In the genomic region with DNA sequence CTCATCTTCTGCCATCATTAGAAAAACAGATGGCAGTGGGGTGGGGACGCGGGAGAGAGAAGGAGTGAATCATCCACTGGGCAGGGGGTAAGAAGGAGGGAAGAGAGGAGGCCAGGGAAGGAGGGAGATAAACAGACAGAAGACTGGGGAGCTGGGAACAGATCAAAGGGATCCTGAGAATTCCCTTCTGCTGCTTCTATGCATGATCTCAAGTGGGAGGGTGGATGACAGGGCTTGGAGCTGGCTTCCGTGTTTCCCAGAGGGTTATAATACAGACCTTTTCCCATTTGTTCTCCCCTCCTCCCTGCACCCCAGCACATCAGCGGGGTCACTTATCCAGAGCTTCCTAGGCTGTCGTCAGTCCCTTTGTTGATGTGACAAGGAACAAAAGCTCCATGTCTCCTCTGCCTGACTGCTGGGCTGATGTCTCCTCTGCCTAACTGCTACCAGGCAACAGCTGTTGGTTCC, we compare ENCODE assay signal across 11 cellular contexts.
DNase-seq lines count a peak whose midpoint lies in the region; ATAC-seq and TF ChIP-seq lines count a peak whose summit lies in the region.
"Had no signal": no experiment of that assay in that cellular context is flagged by ENCODE, and none has a peak within 500 bp of the region (broad histone marks: within the 10 kb centered on the region; RNA-seq: fewer than 3 reads in every experiment).

No MANE protein-coding gene starts in this region.

- H3K27ac ChIP-seq in cardiac muscle cell (peak overlapping the region; percentile 94), RWPE1 (no peak overlapping the region)

- no peaks in the 10 kb centered on the region for H3K36me3 ChIP-seq in cardiac muscle cell

- ATAC-seq in omental fat pad (ENCODE audit: low FRiP score), result peak; percentile 62

- H3K4me3 ChIP-seq in AG10803 (ENCODE audit: low read length) (no peak overlapping the region), cardiac muscle cell (no peak overlapping the region)

- CTCF ChIA-PET in RWPE1 (lab: Yijun Ruan, JAX), result interaction anchor here (0.6 kb wide), 1 partner anchor 360 kb away, joined by 3 read pairs; no protein-coding TSS in a partner anchor

- H3K27me3 ChIP-seq in cardiac muscle cell, result no peaks in the 10 kb centered on the region

- peak; percentile 49 for DNase-seq in AG10803 (ENCODE audit: low read depth)
- peak; percentile 71 for DNase-seq in NCI-H2227 (lab: John Stamatoyannopoulos, UW; ENCODE audit: unreplicated experiment)
- peak in 1 of 2 donors; percentile 62 for DNase-seq in cardiac muscle cell (ENCODE audit: low read depth in 1 of 2, low spot score in 1 of 2)
- DNase-seq in omental fat pad (ENCODE audit: low spot score), result no peak
- DNase-seq in RWPE1 (ENCODE audit: low spot score), result no peak
- no peak for DNase-seq in stimulated activated naive CD4-positive, alpha-beta T cell (lab: John Stamatoyannopoulos, UW)
- no peak for DNase-seq in 8988T
- no peak for DNase-seq in SKM-1 (lab: John Stamatoyannopoulos, UW; ENCODE audit: unreplicated experiment)
- DNase-seq: AML-193; NK-92 treated with Interleukin-12 subunit alpha and Interleukin-12 subunit beta, amount 100 ng/mL, for 24 hours; stimulated activated CD4-positive, alpha-beta T cell treated with anti-CD3 and anti-CD28 coated beads, Interleukin-12 subunit alpha, Interleukin-12 subunit beta, amount 100 ng/mL, for 4 hours had no signal

- H3K4me1 ChIP-seq in cardiac muscle cell (ENCODE audit: low read depth), result peaks cover 55% of the 10 kb centered on the region

- no peak for TF ChIP-seq CTCF in AG10803 (conservative IDR thresholded peaks at IDR 0.05; ENCODE audit: low read length)
- TF ChIP-seq CTCF in cardiac muscle cell (IDR thresholded peaks at IDR 0.05; ENCODE audit: low read depth, low read length), result no peak
- TF ChIP-seq CTCF in omental fat pad (IDR thresholded peaks at IDR 0.05), result no peak
- TF ChIP-seq CTCF in RWPE1 (conservative IDR thresholded peaks at IDR 0.05; ENCODE audit: low read depth), result no peak

- no peaks in the 10 kb centered on the region for H3K9me3 ChIP-seq in cardiac muscle cell (ENCODE audit: low read depth)

- POLR2A ChIA-PET in RWPE1 (lab: Yijun Ruan, JAX; ENCODE audit: low non-redundant PET), result no interaction called here

Comparison
In these comparisons a context has a peak if more than half of its experiments do, and no peak if none do; other contexts are left out.
1. DNase-seq: peak in AG10803 (single experiment) and NCI-H2227 (single experiment); none in omental fat pad (single experiment), RWPE1 (single experiment), stimulated activated naive CD4-positive, alpha-beta T cell (0 of 6), 8988T (single experiment) and SKM-1 (single experiment).